Comparison of ENCODE assay signal across 21 cellular contexts in genomic region chr3:100062665-100063064, GRCh38. TPM values are rescaled to one million over a fixed set of nuclear protein-coding genes. Genes with fewer than 3 reads are reported as not detected.
DNase-seq lines count a peak whose midpoint lies in the region; ATAC-seq, FAIRE-seq and TF ChIP-seq lines count a peak whose summit lies in the region.
"Had no signal": no experiment of that assay in that cellular context is flagged by ENCODE, and none has a peak within 500 bp of the region (broad histone marks: within the 10 kb centered on the region; RNA-seq: fewer than 3 reads in every experiment).

No MANE protein-coding gene starts in this region.

- no peak overlapping the region for H3K4me2 ChIP-seq in K562 (ENCODE audit: insufficient read depth, low read length)
- H3K4me2 ChIP-seq: BLaER1 had no signal

- H3K79me2 ChIP-seq in K562 (ENCODE audit: control insufficient read depth, insufficient read depth, low read length): no peaks in the 10 kb centered on the region

- TF ChIP-seq POLR2A in K562 (conservative IDR thresholded peaks at IDR 0.05): no peak
- no peak for TF ChIP-seq POLR2A in gastrocnemius medialis (IDR thresholded peaks at IDR 0.05)

- H3K4me3 ChIP-seq in K562 (no peak overlapping the region), gastrocnemius medialis (no peak overlapping the region)
- H3K4me3 ChIP-seq: BLaER1, HAP-1 had no signal

- TF ChIP-seq EP300 in K562 (IDR thresholded peaks at IDR 0.05; ENCODE audit: low read length): no peak

- H3K36me3 Mint-ChIP-seq in activated CD4-positive, alpha-beta T cell treated with anti-CD3 and anti-CD28 coated beads, Interleukin-2, amount 10 ng/mL, durations not matched to agents 24 days and 14 days (ENCODE audit: low read depth): no peaks in the 10 kb centered on the region
- H3K36me3 Mint-ChIP-seq: CD4-positive, CD25-positive, alpha-beta regulatory T cell; CD8-positive, alpha-beta T cell had no signal

- 69% methylated on average over 4 of the region's 4 CpGs for WGBS in K562 (ENCODE audit: insufficient coverage, low coverage, missing lambda C conversion rate)

- no peaks in the 10 kb centered on the region for H3K27me3 Mint-ChIP-seq in activated CD4-positive, alpha-beta T cell treated with anti-CD3 and anti-CD28 coated beads, Interleukin-2, amount 10 ng/mL, durations not matched to agents 24 days and 14 days
- H3K27me3 Mint-ChIP-seq: B cell; CD4-positive, CD25-positive, alpha-beta regulatory T cell had no signal

- H2AFZ ChIP-seq in K562 (ENCODE audit: low read depth, low read length): no peak overlapping the region

- H3K4me3 Mint-ChIP-seq in activated CD4-positive, alpha-beta T cell treated with anti-CD3 and anti-CD28 coated beads, Interleukin-2, amount 10 ng/mL, durations not matched to agents 24 days and 14 days: no peak overlapping the region
- H3K4me3 Mint-ChIP-seq: B cell; CD4-positive, CD25-positive, alpha-beta regulatory T cell; CD8-positive, alpha-beta T cell; HFFc6 had no signal

- ATAC-seq in K562 (no peak), gastrocnemius medialis (peak; percentile 43 to 67)
- ATAC-seq: CD8-positive, alpha-beta T cell had no signal

- POLR2A ChIA-PET in K562 (lab: Yijun Ruan, JAX): interaction anchor here (0.6 kb wide), 1 partner anchor 197 kb away, joined by 3 read pairs; no protein-coding TSS in a partner anchor

- intact Hi-C loops in activated CD4-positive, alpha-beta T cell treated with anti-CD3 and anti-CD28 coated beads, Interleukin-2, amount 10 ng/mL, durations not matched to agents 24 days and 14 days (cut with micrococcal nuclease): loop anchor here (10.0 kb wide), 1 partner anchor 522 kb away; no protein-coding TSS in a partner anchor
- intact Hi-C loops in K562 (cut with micrococcal nuclease): loop anchor here (10.0 kb wide), 1 partner anchor 58 kb away; no protein-coding TSS in a partner anchor
- intact Hi-C loops in gastrocnemius medialis (cut with DNase I; ENCODE audit: low total_unique reads): loop anchor here (5.0 kb wide), 1 partner anchor 220 kb away; no protein-coding TSS in a partner anchor

- H3K4me1 ChIP-seq in K562 (replicated peaks in 1 of 2; ENCODE audit: control insufficient read depth in 2 of 2, insufficient read depth in 2 of 2, low read length in 2 of 2) (peaks cover 5 to 12% of the 10 kb centered on the region in 2 experiments; a peak in 3 of 5 replicates), gastrocnemius medialis (peaks cover 46 to 66% of the 10 kb centered on the region in 2 donors)
- H3K4me1 ChIP-seq: BLaER1, HAP-1 had no signal

- H3K27ac ChIP-seq in K562 (ENCODE audit: extremely low read depth, low read depth, low read length) (no peak overlapping the region), gastrocnemius medialis (peak overlapping the region; percentile 15 to 75 (median 70))
- H3K27ac ChIP-seq: 22Rv1, BLaER1, C4-2B had no signal

- TF ChIP-seq RAD21 in K562 (CRISPR knock-in tag; conservative IDR thresholded peaks at IDR 0.05 in 1 of 2, IDR thresholded peaks at IDR 0.05 in 1 of 2): no peak

- no peak overlapping the region for H3K27ac Mint-ChIP-seq in activated CD4-positive, alpha-beta T cell treated with anti-CD3 and anti-CD28 coated beads, Interleukin-2, amount 10 ng/mL, durations not matched to agents 24 days and 14 days
- H3K27ac Mint-ChIP-seq: B cell; CD4-positive, CD25-positive, alpha-beta regulatory T cell; CD8-positive, alpha-beta T cell; HFFc6 had no signal

- H3K9me1 ChIP-seq in K562 (ENCODE audit: control insufficient read depth, insufficient read depth, low read length): no peaks in the 10 kb centered on the region

- peaks cover 9% of the 10 kb centered on the region for H3K4me1 Mint-ChIP-seq in activated CD4-positive, alpha-beta T cell treated with anti-CD3 and anti-CD28 coated beads, Interleukin-2, amount 10 ng/mL, durations not matched to agents 24 days and 14 days

- TF ChIP-seq CTCF in K562 (IDR thresholded peaks at IDR 0.05 in 2 of 3, conservative IDR thresholded peaks at IDR 0.05 in 1 of 3; ENCODE audit: insufficient read depth in 2 of 3, low read depth in 1 of 3, low read length in 3 of 3) (no peak), gastrocnemius medialis (IDR thresholded peaks at IDR 0.05 in 4 of 5, conservative IDR thresholded peaks at IDR 0.05 in 1 of 5) (no peak)

- no peaks in the 10 kb centered on the region for H3K9me3 ChIP-seq in K562 (replicated peaks; ENCODE audit: control insufficient read depth, insufficient read depth, low read depth, low read length)
- H3K9me3 ChIP-seq in gastrocnemius medialis: no peaks in the 10 kb centered on the region
- H3K9me3 ChIP-seq: BLaER1, Caco-2, HAP-1 had no signal

- H3K36me3 ChIP-seq in K562 (ENCODE audit: control insufficient read depth, insufficient read depth, low read length) (no peaks in the 10 kb centered on the region; the same call in 2 of the 3 replicates), gastrocnemius medialis (no peaks in the 10 kb centered on the region)
- H3K36me3 ChIP-seq: BLaER1, HAP-1 had no signal

- no peaks in the 10 kb centered on the region for H3K27me3 ChIP-seq in K562 (ENCODE audit: control insufficient read depth in 2 of 2, insufficient read depth in 2 of 2, low read length in 2 of 2)
- H3K27me3 ChIP-seq in gastrocnemius medialis: no peaks in the 10 kb centered on the region
- H3K27me3 ChIP-seq: BLaER1 had no signal

- in situ Hi-C loops in K562 (cut with MboI) (loop anchor here (25.0 kb wide), 1 partner anchor 225 kb away; no protein-coding TSS in a partner anchor), gastrocnemius medialis (cut with MboI; ENCODE audit: low sequenced_read_pairs in 4 of 4) (loop anchor here (10.0 to 25.0 kb wide), 3 partner anchors 192 to 228 kb away; no protein-coding TSS in a partner anchor)

- CTCF ChIA-PET in K562 (lab: Yijun Ruan, JAX; ENCODE audit: low intra/inter-chr PET ratio): no interaction called here

- H4K20me1 ChIP-seq in K562 (replicated peaks; ENCODE audit: control insufficient read depth, insufficient read depth, low read length): no peaks in the 10 kb centered on the region
- H4K20me1 ChIP-seq: BLaER1 had no signal

- no peaks in the 10 kb centered on the region for H3K9me3 Mint-ChIP-seq in activated CD4-positive, alpha-beta T cell treated with anti-CD3 and anti-CD28 coated beads, Interleukin-2, amount 10 ng/mL, durations not matched to agents 24 days and 14 days
- H3K9me3 Mint-ChIP-seq: CD8-positive, alpha-beta T cell; HFFc6 had no signal

- H3K9ac ChIP-seq in K562 (ENCODE audit: insufficient read depth in 1 of 2, low read depth in 2 of 2, low read length in 2 of 2): no peak overlapping the region
- H3K9ac ChIP-seq: BLaER1 had no signal

- no TSS peak for BruUV-seq in K562 (replicated peaks; lab: Mats Ljungman, UMichigan)

- peak; percentile 33 for DNase-seq in activated CD4-positive, alpha-beta T cell treated with anti-CD3 and anti-CD28 coated beads, Interleukin-2, amount 10 ng/mL, durations not matched to agents 24 days and 14 days
- DNase-seq in activated CD4-positive, alpha-beta T cell treated with anti-CD3 and anti-CD28 coated beads for 4 hours: no peak
- DNase-seq in K562 (ENCODE audit: extremely low read depth in 1 of 4, low spot score in 3 of 4) (no peak), gastrocnemius medialis (no peak), NCI-H446 (lab: John Stamatoyannopoulos, UW) (no peak), T-helper 2 cell (no peak)
- DNase-seq: Caco-2; CD4-positive, CD25-positive, alpha-beta regulatory T cell; CD8-positive, alpha-beta T cell; DMS153; DND-41; GOT3; HFFc6 had no signal

- FAIRE-seq in K562 (lab: Jason Lieb, UNC): no peak
- FAIRE-seq: G401.6, GM12892, H54 had no signal

TF ChIP-seq in K562, 482 proteins besides CTCF, POLR2A, EP300 and RAD21 (continues in another document):
- peak; percentile 41; the same call in 1 of the 2 replicates for TF ChIP-seq HMBOX1 (IDR thresholded peaks at IDR 0.05)
- TF ChIP-seq RBM14 (IDR thresholded peaks at IDR 0.05; ENCODE audit: borderline replicate concordance, insufficient read depth, low read depth, low read length): no peak
- no peak for TF ChIP-seq PREB (CRISPR knock-in tag; IDR thresholded peaks at IDR 0.05)

RNA-seq across cellular contexts. Expression of gene FILIP1L, which starts 51.6 kb away (rescaled TPM):
- 1.2 and 1.4 TPM in 2 replicates for total RNA-seq in activated CD4-positive, alpha-beta T cell treated with anti-CD3 and anti-CD28 coated beads, Interleukin-2, amount 10 ng/mL, durations not matched to agents 24 days and 14 days
- 1.0 and 4.2 TPM in 2 replicates for total RNA-seq in K562 (2011; cell fraction: chromatin; rRNA removed; ENCODE audit: low replicate concordance)
- total RNA-seq in K562 (2011; cell fraction: nucleolus; rRNA removed): 0.92 and 1.0 TPM in 2 replicates
- 0.76 and 2.8 TPM in 2 replicates for total RNA-seq in K562 (2011; cell fraction: nucleoplasm; rRNA removed)
- total RNA-seq in K562 (2014; rRNA removed) (0.73 and 0.94 TPM in 2 replicates), K562 (2014; rRNA removed; fragmentation: Illumina TruSeq; extraction: Trizol) (1.5 and 2.1 TPM in 2 replicates), K562 (2015; rRNA removed; fragmentation: Illumina TruSeq; extraction: Trizol) (1.1 and 1.7 TPM in 2 replicates), K562 (2021) (1.6 TPM in 2 replicates), gastrocnemius medialis (100 to 1,000 TPM in 2 of 4 donors, 10 to 100 TPM in 2; 87.1 to 115 (median 99.6) TPM)
- polyA plus RNA-seq in K562 (2011; rRNA removed) (2.1 and 2.7 TPM in 2 replicates), K562 (2014; fragmentation: Illumina TruSeq; extraction: Trizol) (1.9 and 2.0 TPM in 2 replicates), K562 (2014; fragmentation: Nextera tagmentation; extraction: Ambion mirVana) (under 1 TPM; 0.50 to 0.63 TPM), K562 (2014; rRNA removed) (0.91 and 1.8 TPM in 2 replicates)
- polyA plus RNA-seq in K562 (2011; cell fraction: cytosol; rRNA removed): 0.88 and 2.6 TPM in 2 replicates
- 3.6 and 4.1 TPM in 2 replicates for polyA plus RNA-seq in K562 (2011; cell fraction: nucleus; rRNA removed)
- polyA plus RNA-seq in K562 (2012): 1.5 and 2.8 TPM in 2 replicates
- polyA minus RNA-seq in K562 (2011; rRNA and poly(A)+ RNA removed): 4.2 and 4.9 TPM in 2 replicates
- 1.1 and 2.4 TPM in 2 replicates for polyA minus RNA-seq in K562 (2011; cell fraction: cytosol; rRNA and poly(A)+ RNA removed)
- polyA minus RNA-seq in K562 (2011; cell fraction: nucleus; rRNA and poly(A)+ RNA removed): 0.94 and 4.8 TPM in 2 replicates

Comparison
In these comparisons a context has a peak if more than half of its experiments do, and no peak if none do; other contexts are left out.
1. RNA of gene FILIP1L, which starts 51.6 kb away (total RNA-seq): 87.1 to 115 TPM in gastrocnemius medialis; 0.73 to 4.2 TPM in K562 and 1.2 to 1.4 TPM in activated CD4-positive, alpha-beta T cell treated with anti-CD3 and anti-CD28 coated beads, Interleukin-2, amount 10 ng/mL, durations not matched to agents 24 days and 14 days; every median in the first group is over 10 times any median in the second.